ENCODE assay signal across 9 cellular contexts in the genomic region with DNA sequence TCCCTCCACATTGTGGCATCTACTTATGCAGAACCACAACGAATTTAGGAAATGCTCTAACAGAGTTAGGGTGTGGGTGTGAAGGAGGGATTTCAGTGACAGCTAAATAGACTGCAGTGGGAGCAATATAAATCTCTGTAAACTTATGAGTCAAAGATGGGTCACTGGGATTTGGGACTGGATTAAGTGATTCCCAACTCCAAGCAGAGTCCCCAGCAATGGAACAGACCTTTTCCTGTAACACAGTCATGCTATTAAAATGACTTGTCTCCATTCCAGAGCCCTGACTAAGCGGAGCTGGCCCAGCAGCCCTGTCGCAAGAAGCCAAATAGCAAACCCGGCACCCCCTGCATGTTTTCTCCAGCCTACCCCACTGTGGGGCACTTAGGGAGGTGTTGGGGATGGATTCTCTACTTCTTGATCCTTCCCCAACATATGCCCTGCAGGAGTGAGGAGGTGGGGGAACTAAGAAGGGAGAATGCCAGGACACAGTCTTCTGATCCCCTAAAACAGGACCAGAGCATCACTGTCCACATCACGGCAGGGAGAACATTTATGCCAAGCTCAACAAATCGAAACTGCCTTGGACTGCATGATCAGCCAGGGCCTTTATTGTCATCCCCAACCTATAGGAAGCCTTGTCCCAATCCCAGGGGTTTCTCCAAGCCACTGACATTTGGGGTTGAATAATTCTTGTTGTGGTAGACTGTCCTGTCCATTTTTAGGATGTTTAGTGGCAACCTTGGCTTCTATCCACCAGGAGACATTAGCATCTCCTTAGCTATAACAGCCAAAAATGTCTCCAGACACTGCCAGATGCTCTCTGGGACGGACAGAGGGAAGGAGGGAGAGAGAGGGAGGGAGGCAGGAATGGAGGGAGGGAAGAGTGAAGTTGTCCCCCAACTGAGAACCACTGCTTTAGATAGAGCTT. TPM values are rescaled to one million over a fixed set of nuclear protein-coding genes. Genes with fewer than 3 reads are reported as not detected.
A peak's percentile ranks its signal among the peaks of the same experiment; 100 is the strongest.
DNase-seq lines count a peak whose midpoint lies in the region; ATAC-seq and TF ChIP-seq lines count a peak whose summit lies in the region.
"Had no signal": no experiment of that assay in that cellular context is flagged by ENCODE, and none has a peak within 500 bp of the region (broad histone marks: within the 10 kb centered on the region; RNA-seq: fewer than 3 reads in every experiment).

No MANE protein-coding gene starts in this region.

- peaks cover 2% of the 10 kb centered on the region for H3K27me3 Mint-ChIP-seq in activated CD4-positive, alpha-beta T cell treated with anti-CD3 and anti-CD28 coated beads for 36 hours

- H3K4me3 ChIP-seq in adipocyte (ENCODE audit: low read length) = peak overlapping the region; percentile 70
- no peak overlapping the region for H3K4me3 ChIP-seq in heart left ventricle

- DNase-seq in EH (ENCODE audit: low read depth) (peak; percentile 99), adipocyte (ENCODE audit: low read depth) (peak; percentile 94), heart left ventricle (peak in 4 of 5 donors; percentile 50 to 76 (median 60)), sciatic nerve (ENCODE audit: low spot score) (no peak), SHP77 (lab: John Stamatoyannopoulos, UW) (no peak), NCI-H1436 treated with DMSO at 0.1 percent for 48 hours (lab: John Stamatoyannopoulos, UW) (no peak)
- DNase-seq in activated CD4-positive, alpha-beta T cell treated with anti-CD3 and anti-CD28 coated beads for 36 hours = no peak
- DNase-seq: activated CD4-positive, CD25-positive, alpha-beta regulatory T cell treated with anti-CD3 and anti-CD28 coated beads, Interleukin-2, amount 50 U/mL, for 72 hours had no signal

- H3K36me3 ChIP-seq in adipocyte (ENCODE audit: control insufficient read depth, insufficient read depth, low read length, severe bottlenecking) = peaks cover 5% of the 10 kb centered on the region
- peaks cover 0 to 38% (median 13%) of the 10 kb centered on the region in 9 donors for H3K36me3 ChIP-seq in heart left ventricle

- intact Hi-C loops in heart left ventricle (cut with DNase I) = loop anchor here in 6 of 10 donors (5.0 to 10.0 kb wide), 7 partner anchors 38 to 95 kb away; a partner anchor contains a TSS
- intact Hi-C loops in sciatic nerve (cut with DNase I) = loop anchor here (10.0 kb wide), 1 partner anchor 95 kb away; a partner anchor contains a TSS
- intact Hi-C loops in activated CD4-positive, alpha-beta T cell treated with anti-CD3 and anti-CD28 coated beads for 36 hours (cut with DNase I, micrococcal nuclease) = no loop called here

- CTCF ChIA-PET in activated CD4-positive, alpha-beta T cell treated with anti-CD3 and anti-CD28 coated beads for 36 hours (lab: Charles Lee) = interaction anchor here (0.7 kb wide), 1 partner anchor 107 kb away, joined by 5 read pairs; no protein-coding TSS in a partner anchor

- no peak for TF ChIP-seq CTCF in heart left ventricle (IDR thresholded peaks at IDR 0.05)

- WGBS in heart left ventricle, 4 donors = 18 to 30% (median 24%) methylated on average over 7 of the region's 7 CpGs

- POLR2A ChIA-PET in activated CD4-positive, alpha-beta T cell treated with anti-CD3 and anti-CD28 coated beads for 36 hours (lab: Charles Lee) = no interaction called here

- peak; percentile 49 to 84 (median 70) for ATAC-seq in heart left ventricle
- ATAC-seq in sciatic nerve = peak; percentile 68
- ATAC-seq in activated CD4-positive, alpha-beta T cell treated with anti-CD3 and anti-CD28 coated beads for 36 hours = no peak
- ATAC-seq in HG02571 (IDR thresholded peaks at IDR 0.05; ENCODE audit: unreplicated experiment) = no peak

- H3K9me3 Mint-ChIP-seq in activated CD4-positive, alpha-beta T cell treated with anti-CD3 and anti-CD28 coated beads for 36 hours (ENCODE audit: low read depth) = no peaks in the 10 kb centered on the region

- peak overlapping the region; percentile 50 to 95 (median 80) for H3K27ac ChIP-seq in heart left ventricle

- TF ChIP-seq POLR2A in heart left ventricle (IDR thresholded peaks at IDR 0.05) = no peak

- peaks cover 84% of the 10 kb centered on the region for H3K4me1 ChIP-seq in adipocyte (ENCODE audit: control insufficient read depth, insufficient read depth, low read length)
- H3K4me1 ChIP-seq in heart left ventricle = peaks cover 22 to 90% (median 80%) of the 10 kb centered on the region in 12 donors

- H3K4me3 Mint-ChIP-seq in activated CD4-positive, alpha-beta T cell treated with anti-CD3 and anti-CD28 coated beads for 36 hours = no peak overlapping the region

- H3K9ac ChIP-seq in adipocyte (ENCODE audit: low read length) = peak overlapping the region; percentile 90

- H3K27me3 ChIP-seq in adipocyte (replicated peaks; ENCODE audit: control insufficient read depth, insufficient read depth, low read length) (no peaks in the 10 kb centered on the region), heart left ventricle (no peaks in the 10 kb centered on the region)

- no peaks in the 10 kb centered on the region for H3K36me3 Mint-ChIP-seq in activated CD4-positive, alpha-beta T cell treated with anti-CD3 and anti-CD28 coated beads for 36 hours (ENCODE audit: low read depth)

- H3K4me1 Mint-ChIP-seq in activated CD4-positive, alpha-beta T cell treated with anti-CD3 and anti-CD28 coated beads for 36 hours = peaks cover 6% of the 10 kb centered on the region

- H3K27ac Mint-ChIP-seq in activated CD4-positive, alpha-beta T cell treated with anti-CD3 and anti-CD28 coated beads for 36 hours = no peak overlapping the region

- no peaks in the 10 kb centered on the region for H3K9me3 ChIP-seq in adipocyte (ENCODE audit: control insufficient read depth, low read length)
- H3K9me3 ChIP-seq in heart left ventricle = no peaks in the 10 kb centered on the region

RNA-seq across cellular contexts. Expression of a gene that starts 36.9 kb away (rescaled TPM):
- total RNA-seq in heart left ventricle = 100 to 1,000 TPM; 299 to 597 (median 438) TPM
- polyA plus RNA-seq in heart left ventricle = 1,000 to 10,000 TPM; 1,719 to 2,980 TPM
- total RNA-seq in sciatic nerve = 710 TPM
- 1,000 to 10,000 TPM in 1 of 2 experiments, 100 to 1,000 TPM in 1; 688 to 1,021 TPM for total RNA-seq in activated CD4-positive, alpha-beta T cell treated with anti-CD3 and anti-CD28 coated beads for 36 hours

RNA-seq across cellular contexts. Expression of a gene that starts 37.1 kb away (rescaled TPM):
- total RNA-seq in heart left ventricle (10 to 100 TPM in 1 of 9 donors, 1 to 10 TPM in 7, under 1 TPM in 1; 0.71 to 10.1 (median 4.1) TPM), sciatic nerve (21.1 TPM)
- 1 to 10 TPM in 1 of 2 donors, under 1 TPM in 1; 0.72 to 2.6 TPM for polyA plus RNA-seq in heart left ventricle
- total RNA-seq in activated CD4-positive, alpha-beta T cell treated with anti-CD3 and anti-CD28 coated beads for 36 hours = 10 to 100 TPM; 18.3 to 19.5 TPM

Comparison
In these comparisons a context has a peak if more than half of its experiments do, and no peak if none do; other contexts are left out.
1. DNase-seq: peak in EH (single experiment), adipocyte (single experiment) and heart left ventricle (4 of 5); none in sciatic nerve (single experiment), SHP77 (0 of 2), activated CD4-positive, alpha-beta T cell treated with anti-CD3 and anti-CD28 coated beads for 36 hours (single experiment) and NCI-H1436 treated with DMSO at 0.1 percent for 48 hours (single experiment).
2. ATAC-seq: peak in heart left ventricle (4 of 4) and sciatic nerve (single experiment); none in activated CD4-positive, alpha-beta T cell treated with anti-CD3 and anti-CD28 coated beads for 36 hours (single experiment) and HG02571 (single experiment).
3. intact Hi-C loops: an anchor here in heart left ventricle (5.0 to 10.0 kb wide) and sciatic nerve (10.0 kb wide); none called in activated CD4-positive, alpha-beta T cell treated with anti-CD3 and anti-CD28 coated beads for 36 hours.